ENCODE assay signal across 17 cellular contexts in genomic region chr5:9241459-9241858, GRCh38.
DNase-seq lines count a peak whose midpoint lies in the region; ATAC-seq lines count a peak whose summit lies in the region.
"Had no signal": no experiment of that assay in that cellular context is flagged by ENCODE, and none has a peak within 500 bp of the region (broad histone marks: within the 10 kb centered on the region; RNA-seq: fewer than 3 reads in every experiment).

No MANE protein-coding gene starts in this region.

- ATAC-seq in HG03039 (IDR thresholded peaks at IDR 0.05; ENCODE audit: unreplicated experiment) (no peak), HG03469 (IDR thresholded peaks at IDR 0.05; ENCODE audit: unreplicated experiment) (no peak)
- ATAC-seq: A549, HepG2 had no signal

- in situ Hi-C loops in SK-MEL-5 (cut with HindIII; ENCODE audit: low pct_unique_long_range_greater_than_20kb, low sequenced_read_pairs) = no loop called here

- DNase-seq in NCI-H748 (lab: John Stamatoyannopoulos, UW; ENCODE audit: unreplicated experiment) (peak; percentile 64), NCI-H748 treated with DMSO at 0.1 percent for 48 hours (lab: John Stamatoyannopoulos, UW) (no peak), SK-MEL-5 (ENCODE audit: low read depth, low spot score) (peak; percentile 77), left kidney (ENCODE audit: low read depth, low spot score) (peak; percentile 5), superior temporal gyrus (ENCODE audit: extremely low spot score) (peak; percentile 64), SHP77 treated with DMSO at 0.1 percent for 48 hours (lab: John Stamatoyannopoulos, UW) (no peak)
- DNase-seq: AML-193; Calu3; CD4-positive, alpha-beta memory T cell; DMS79 treated with DMSO at 0.1 percent for 48 hours; GF-D8; GOT3; H9 had no signal

Comparison
In these comparisons a context has a peak if more than half of its experiments do, and no peak if none do; other contexts are left out.
1. DNase-seq: peak in NCI-H748 (single experiment), SK-MEL-5 (single experiment), left kidney (single experiment) and superior temporal gyrus (single experiment); none in NCI-H748 treated with DMSO at 0.1 percent for 48 hours (single experiment) and SHP77 treated with DMSO at 0.1 percent for 48 hours (single experiment).